Comparison of ENCODE assay signal across 10 cellular contexts in genomic region chr21:42534901-42535378, GRCh38. TPM values are rescaled to one million over a fixed set of nuclear protein-coding genes. Genes with fewer than 3 reads are reported as not detected.
A peak's percentile ranks its signal among the peaks of the same experiment; 100 is the strongest.
DNase-seq lines count a peak whose midpoint lies in the region; ATAC-seq and TF ChIP-seq lines count a peak whose summit lies in the region.
"Had no signal": no experiment of that assay in that cellular context is flagged by ENCODE, and none has a peak within 500 bp of the region (broad histone marks: within the 10 kb centered on the region; RNA-seq: fewer than 3 reads in every experiment).

No MANE protein-coding gene starts in this region.

- intact Hi-C loops in activated CD4-positive, alpha-beta T cell treated with anti-CD3 and anti-CD28 coated beads, Interleukin-2, amount 10 ng/mL, durations not matched to agents 24 days and 14 days (cut with micrococcal nuclease), result loop anchor here (5.0 kb wide), 1 partner anchor 228 kb away; no protein-coding TSS in a partner anchor

- ATAC-seq in HG02623 (IDR thresholded peaks at IDR 0.05; ENCODE audit: unreplicated experiment) (peak; percentile 33), WTC11 (no peak), HG03442 (IDR thresholded peaks at IDR 0.05; ENCODE audit: unreplicated experiment) (no peak)

- POLR2A ChIA-PET in WTC11 (lab: Charles Lee), result no interaction called here

- DNase-seq in activated CD4-positive, alpha-beta T cell treated with anti-CD3 and anti-CD28 coated beads, Interleukin-2, amount 10 ng/mL, durations not matched to agents 24 days and 14 days, result no peak
- DNase-seq in activated CD4-positive, alpha-beta T cell treated with anti-CD3 and anti-CD28 coated beads, Interleukin-2, amount 50 U/mL, for 48 hours, result no peak
- DNase-seq in WTC11 (ENCODE audit: low spot score), result no peak
- no peak for DNase-seq in caudate nucleus (lab: John Stamatoyannopoulos, UW)
- no peak for DNase-seq in amygdala (lab: John Stamatoyannopoulos, UW)
- DNase-seq: NCI-H1105 had no signal

- peak overlapping the region; percentile 17 for H3K27ac Mint-ChIP-seq in activated CD4-positive, alpha-beta T cell treated with anti-CD3 and anti-CD28 coated beads, Interleukin-2, amount 10 ng/mL, durations not matched to agents 24 days and 14 days
- H3K27ac Mint-ChIP-seq in WTC11, result peak overlapping the region; percentile 69; the same call in 1 of the 2 replicates
- H3K27ac Mint-ChIP-seq in stimulated activated naive CD8-positive, alpha-beta T cell treated with anti-CD3 and anti-CD28 coated beads, Interleukin-15, Interleukin-2, amounts not matched to agents 100 ng/mL and 50 ng/mL, for 24 hours, result peak overlapping the region; percentile 58

- H3K27ac ChIP-seq in caudate nucleus (ENCODE audit: low read depth, low read length), result no peak overlapping the region
- H3K27ac ChIP-seq: SK-N-MC had no signal

- no peaks in the 10 kb centered on the region for H3K9me3 Mint-ChIP-seq in activated CD4-positive, alpha-beta T cell treated with anti-CD3 and anti-CD28 coated beads, Interleukin-2, amount 10 ng/mL, durations not matched to agents 24 days and 14 days
- no peaks in the 10 kb centered on the region for H3K9me3 Mint-ChIP-seq in WTC11
- no peaks in the 10 kb centered on the region for H3K9me3 Mint-ChIP-seq in stimulated activated naive CD8-positive, alpha-beta T cell treated with anti-CD3 and anti-CD28 coated beads, Interleukin-15, Interleukin-2, amounts not matched to agents 100 ng/mL and 50 ng/mL, for 24 hours

- no peak for TF ChIP-seq CTCF in WTC11 (IDR thresholded peaks at IDR 0.05)

- H3K36me3 Mint-ChIP-seq in activated CD4-positive, alpha-beta T cell treated with anti-CD3 and anti-CD28 coated beads, Interleukin-2, amount 10 ng/mL, durations not matched to agents 24 days and 14 days (ENCODE audit: low read depth), result peaks cover 24% of the 10 kb centered on the region
- peaks cover 5% of the 10 kb centered on the region; the same call in 1 of the 2 replicates for H3K36me3 Mint-ChIP-seq in WTC11
- peaks cover 20% of the 10 kb centered on the region for H3K36me3 Mint-ChIP-seq in stimulated activated naive CD8-positive, alpha-beta T cell treated with anti-CD3 and anti-CD28 coated beads, Interleukin-15, Interleukin-2, amounts not matched to agents 100 ng/mL and 50 ng/mL, for 24 hours (ENCODE audit: low read depth)

- H3K4me1 Mint-ChIP-seq in activated CD4-positive, alpha-beta T cell treated with anti-CD3 and anti-CD28 coated beads, Interleukin-2, amount 10 ng/mL, durations not matched to agents 24 days and 14 days, result peaks cover 14% of the 10 kb centered on the region
- peaks cover 21% of the 10 kb centered on the region for H3K4me1 Mint-ChIP-seq in WTC11
- peaks cover 35% of the 10 kb centered on the region for H3K4me1 Mint-ChIP-seq in stimulated activated naive CD8-positive, alpha-beta T cell treated with anti-CD3 and anti-CD28 coated beads, Interleukin-15, Interleukin-2, amounts not matched to agents 100 ng/mL and 50 ng/mL, for 24 hours (ENCODE audit: low read depth)

- H3K4me3 Mint-ChIP-seq in activated CD4-positive, alpha-beta T cell treated with anti-CD3 and anti-CD28 coated beads, Interleukin-2, amount 10 ng/mL, durations not matched to agents 24 days and 14 days, result no peak overlapping the region
- H3K4me3 Mint-ChIP-seq in WTC11, result no peak overlapping the region
- peak overlapping the region; percentile 30 for H3K4me3 Mint-ChIP-seq in stimulated activated naive CD8-positive, alpha-beta T cell treated with anti-CD3 and anti-CD28 coated beads, Interleukin-15, Interleukin-2, amounts not matched to agents 100 ng/mL and 50 ng/mL, for 24 hours

- no peaks in the 10 kb centered on the region for H3K27me3 Mint-ChIP-seq in activated CD4-positive, alpha-beta T cell treated with anti-CD3 and anti-CD28 coated beads, Interleukin-2, amount 10 ng/mL, durations not matched to agents 24 days and 14 days
- H3K27me3 Mint-ChIP-seq in WTC11 (ENCODE audit: low read depth), result no peaks in the 10 kb centered on the region
- no peaks in the 10 kb centered on the region for H3K27me3 Mint-ChIP-seq in stimulated activated naive CD8-positive, alpha-beta T cell treated with anti-CD3 and anti-CD28 coated beads, Interleukin-15, Interleukin-2, amounts not matched to agents 100 ng/mL and 50 ng/mL, for 24 hours

- CTCF ChIA-PET in WTC11 (lab: Charles Lee), result interaction anchor here (0.9 kb wide), 1 partner anchor 154 kb away, joined by 3 read pairs; no protein-coding TSS in a partner anchor

TF ChIP-seq in WTC11, 78 proteins besides CTCF, POLR2A, EP300 and RAD21:
- no peak for TF ChIP-seq FOXP4 (CRISPR knock-in tag; IDR thresholded peaks at IDR 0.05)
- no peak for TF ChIP-seq ZNF423 (CRISPR knock-in tag; IDR thresholded peaks at IDR 0.05)
- TF ChIP-seq OVOL2 (CRISPR knock-in tag; IDR thresholded peaks at IDR 0.05; ENCODE audit: borderline replicate concordance), result no peak
- TF ChIP-seq ZNF425 (CRISPR knock-in tag; conservative IDR thresholded peaks at IDR 0.05), result no peak
- TF ChIP-seq CREM (CRISPR knock-in tag; IDR thresholded peaks at IDR 0.05), result no peak
- TF ChIP-seq GABPB1 (CRISPR knock-in tag; IDR thresholded peaks at IDR 0.05), result no peak
- TF ChIP-seq ATF1 (CRISPR knock-in tag; IDR thresholded peaks at IDR 0.05), result no peak
- no peak for TF ChIP-seq ZNF232 (CRISPR knock-in tag; IDR thresholded peaks at IDR 0.05)
- no peak for TF ChIP-seq JUN (CRISPR knock-in tag; IDR thresholded peaks at IDR 0.05)
- TF ChIP-seq NFATC4 (CRISPR knock-in tag; IDR thresholded peaks at IDR 0.05), result no peak

RNA-seq across cellular contexts. Expression of gene SLC37A1, which starts 21.3 kb away (rescaled TPM):
- total RNA-seq in activated CD4-positive, alpha-beta T cell treated with anti-CD3 and anti-CD28 coated beads, Interleukin-2, amount 10 ng/mL, durations not matched to agents 24 days and 14 days, result 19.5 and 23.0 TPM in 2 replicates
- total RNA-seq in WTC11 (2021), result 22.7 to 26.3 TPM (median 25.8 TPM) in 3 replicates

RNA-seq across cellular contexts. Expression of gene RSPH1, which starts 38.9 kb away (rescaled TPM):
- total RNA-seq in activated CD4-positive, alpha-beta T cell treated with anti-CD3 and anti-CD28 coated beads, Interleukin-2, amount 10 ng/mL, durations not matched to agents 24 days and 14 days, result not detected in 2 replicates
- total RNA-seq in WTC11 (2021), result 0.11 to 0.30 TPM (median 0.16 TPM) in 3 replicates

Comparison
In these comparisons a context has a peak if more than half of its experiments do, and no peak if none do; other contexts are left out.
1. H3K27ac Mint-ChIP-seq: peak in every context shown above with its lines; median percentile 69 in WTC11; 58 in stimulated activated naive CD8-positive, alpha-beta T cell treated with anti-CD3 and anti-CD28 coated beads, Interleukin-15, Interleukin-2, amounts not matched to agents 100 ng/mL and 50 ng/mL, for 24 hours; 17 in activated CD4-positive, alpha-beta T cell treated with anti-CD3 and anti-CD28 coated beads, Interleukin-2, amount 10 ng/mL, durations not matched to agents 24 days and 14 days.